16 cellular contexts compared by ENCODE assay signal in genomic region chr2:150809083-150809482, GRCh38.
"Had no signal": no experiment of that assay in that cellular context is flagged by ENCODE, and none has a peak within 500 bp of the region (broad histone marks: within the 10 kb centered on the region; RNA-seq: fewer than 3 reads in every experiment).

No MANE protein-coding gene starts in this region.

- H3K27ac Mint-ChIP-seq: activated CD4-positive, alpha-beta memory T cell treated with anti-CD3 and anti-CD28 coated beads, Interleukin-2, amount 10 ng/mL, durations not matched to agents 7 days and 5 days; activated CD8-positive, alpha-beta memory T cell treated with anti-CD3 and anti-CD28 coated beads, Interleukin-2, amount 10 ng/mL, durations not matched to agents 7 days and 5 days; activated naive CD8-positive, alpha-beta T cell treated with anti-CD3 and anti-CD28 coated beads for 36 hours; activated T-helper 17 cell treated with anti-CD3 and anti-CD28 coated beads, Interleukin-2, amount 50 U/mL, for 72 hours; naive thymus-derived CD8-positive, alpha-beta T cell had no signal

- H3K4me3 Mint-ChIP-seq: activated CD4-positive, alpha-beta memory T cell treated with anti-CD3 and anti-CD28 coated beads, Interleukin-2, amount 10 ng/mL, durations not matched to agents 7 days and 5 days; activated CD8-positive, alpha-beta memory T cell treated with anti-CD3 and anti-CD28 coated beads, Interleukin-2, amount 10 ng/mL, durations not matched to agents 7 days and 5 days; activated naive CD8-positive, alpha-beta T cell treated with anti-CD3 and anti-CD28 coated beads for 36 hours; activated T-helper 17 cell treated with anti-CD3 and anti-CD28 coated beads, Interleukin-2, amount 50 U/mL, for 72 hours; naive thymus-derived CD8-positive, alpha-beta T cell had no signal

- DNase-seq: activated CD4-positive, alpha-beta memory T cell treated with anti-CD3 and anti-CD28 coated beads, Interleukin-2, amount 10 ng/mL, durations not matched to agents 7 days and 5 days; activated CD8-positive, alpha-beta memory T cell treated with anti-CD3 and anti-CD28 coated beads, Interleukin-2, amount 10 ng/mL, durations not matched to agents 7 days and 5 days; activated naive CD4-positive, alpha-beta T cell; activated naive CD8-positive, alpha-beta T cell treated with anti-CD3 and anti-CD28 coated beads for 36 hours; amniotic stem cell; dermis blood vessel endothelial cell; effector memory CD4-positive, alpha-beta T cell; naive thymus-derived CD8-positive, alpha-beta T cell; ovary; right lobe of liver; stimulated activated CD4-positive, alpha-beta T cell treated with anti-CD3 and anti-CD28 coated beads, Interleukin-4, amount 100 ng/mL, for 1 hour; upper lobe of right lung had no signal

- H3K9me3 Mint-ChIP-seq: activated CD4-positive, alpha-beta memory T cell treated with anti-CD3 and anti-CD28 coated beads, Interleukin-2, amount 10 ng/mL, durations not matched to agents 7 days and 5 days; activated naive CD8-positive, alpha-beta T cell treated with anti-CD3 and anti-CD28 coated beads for 36 hours; activated T-helper 17 cell treated with anti-CD3 and anti-CD28 coated beads, Interleukin-2, amount 50 U/mL, for 72 hours had no signal

- FAIRE-seq: endothelial cell of umbilical vein had no signal

- ATAC-seq: activated CD8-positive, alpha-beta memory T cell treated with anti-CD3 and anti-CD28 coated beads, Interleukin-2, amount 10 ng/mL, durations not matched to agents 7 days and 5 days; activated T-helper 17 cell treated with anti-CD3 and anti-CD28 coated beads, Interleukin-2, amount 50 U/mL, for 72 hours; naive thymus-derived CD8-positive, alpha-beta T cell; right lobe of liver; upper lobe of right lung had no signal

- H3K27me3 Mint-ChIP-seq: activated CD4-positive, alpha-beta memory T cell treated with anti-CD3 and anti-CD28 coated beads, Interleukin-2, amount 10 ng/mL, durations not matched to agents 7 days and 5 days; activated CD8-positive, alpha-beta memory T cell treated with anti-CD3 and anti-CD28 coated beads, Interleukin-2, amount 10 ng/mL, durations not matched to agents 7 days and 5 days; activated naive CD8-positive, alpha-beta T cell treated with anti-CD3 and anti-CD28 coated beads for 36 hours; activated T-helper 17 cell treated with anti-CD3 and anti-CD28 coated beads, Interleukin-2, amount 50 U/mL, for 72 hours had no signal

- H3K27me3 ChIP-seq: esophagus muscularis mucosa, ovary, right lobe of liver, upper lobe of right lung had no signal

- H3K4me1 Mint-ChIP-seq: activated CD4-positive, alpha-beta memory T cell treated with anti-CD3 and anti-CD28 coated beads, Interleukin-2, amount 10 ng/mL, durations not matched to agents 7 days and 5 days; activated CD8-positive, alpha-beta memory T cell treated with anti-CD3 and anti-CD28 coated beads, Interleukin-2, amount 10 ng/mL, durations not matched to agents 7 days and 5 days; activated naive CD8-positive, alpha-beta T cell treated with anti-CD3 and anti-CD28 coated beads for 36 hours; activated T-helper 17 cell treated with anti-CD3 and anti-CD28 coated beads, Interleukin-2, amount 50 U/mL, for 72 hours; naive thymus-derived CD8-positive, alpha-beta T cell had no signal

- H3K36me3 Mint-ChIP-seq: activated CD8-positive, alpha-beta memory T cell treated with anti-CD3 and anti-CD28 coated beads, Interleukin-2, amount 10 ng/mL, durations not matched to agents 7 days and 5 days; activated naive CD8-positive, alpha-beta T cell treated with anti-CD3 and anti-CD28 coated beads for 36 hours; naive thymus-derived CD8-positive, alpha-beta T cell had no signal

- H3K9me3 ChIP-seq: esophagus muscularis mucosa, ovary, right lobe of liver, upper lobe of right lung had no signal

- H3K27ac ChIP-seq: esophagus muscularis mucosa, ovary, right lobe of liver, upper lobe of right lung had no signal

- H3K36me3 ChIP-seq: esophagus muscularis mucosa, ovary, right lobe of liver, upper lobe of right lung had no signal

- H3K4me3 ChIP-seq: esophagus muscularis mucosa, ovary, right lobe of liver, smooth muscle cell, upper lobe of right lung had no signal

- H3K4me2 ChIP-seq: smooth muscle cell had no signal

- H3K4me1 ChIP-seq: right lobe of liver, upper lobe of right lung had no signal
